Comparison of ENCODE assay signal across 8 cellular contexts in the genomic region with DNA sequence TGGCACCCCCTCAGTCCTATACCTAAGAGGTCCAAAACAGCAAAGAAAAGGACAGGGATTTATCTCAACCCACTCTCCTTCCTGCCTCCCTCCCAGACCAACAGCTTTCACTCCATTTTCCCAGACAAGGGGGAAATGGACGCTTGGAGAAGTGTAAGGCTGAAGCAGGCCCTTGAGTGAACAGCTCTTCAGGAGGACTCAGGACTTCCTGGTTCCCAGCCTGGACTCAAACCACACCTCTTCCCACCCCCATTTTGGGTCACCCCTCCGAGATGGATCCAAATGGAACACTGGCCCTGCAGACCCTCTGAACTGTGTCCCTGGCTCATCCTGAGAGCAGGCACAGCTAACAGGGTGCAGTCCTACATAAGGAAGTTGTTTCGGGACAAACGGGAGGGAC. TPM values are rescaled to one million over a fixed set of nuclear protein-coding genes. Genes with fewer than 3 reads are reported as not detected.
DNase-seq lines count a peak whose midpoint lies in the region; ATAC-seq, FAIRE-seq and TF ChIP-seq lines count a peak whose summit lies in the region.

No MANE protein-coding gene starts in this region.

- H3K4me3 ChIP-seq in DND-41 (ENCODE audit: low read depth in 1 of 2, low read length in 2 of 2) (peak overlapping the region; percentile 84 to 96), ectodermal cell (ENCODE audit: insufficient read depth, low read depth, low read length) (peak overlapping the region; percentile 64), neutrophil (ENCODE audit: low read depth in 1 of 2, low read length in 1 of 2) (peak overlapping the region; percentile 90 to 96)

- no peaks in the 10 kb centered on the region for H3K9me3 ChIP-seq in DND-41 (ENCODE audit: insufficient read depth, low read length, severe bottlenecking)
- H3K9me3 ChIP-seq in ectodermal cell (ENCODE audit: control insufficient read depth, low read length), result no peaks in the 10 kb centered on the region
- no peaks in the 10 kb centered on the region for H3K9me3 ChIP-seq in neutrophil

- ATAC-seq in DND-41 (ENCODE audit: insufficient read depth, low read depth) (no peak), GM18498 (IDR thresholded peaks at IDR 0.05; ENCODE audit: unreplicated experiment) (no peak), HG03439 (IDR thresholded peaks at IDR 0.05; ENCODE audit: unreplicated experiment) (no peak)

- H3K9ac ChIP-seq in DND-41 (ENCODE audit: low read depth, low read length), result peak overlapping the region; percentile 99

- H4K20me1 ChIP-seq in DND-41 (ENCODE audit: insufficient read depth, low read length), result peaks cover 66% of the 10 kb centered on the region

- H3K27me3 ChIP-seq in DND-41 (ENCODE audit: insufficient read depth, low read length, poor library complexity), result no peaks in the 10 kb centered on the region
- H3K27me3 ChIP-seq in ectodermal cell (ENCODE audit: control insufficient read depth, insufficient read depth, low read length, poor library complexity, severe bottlenecking), result no peaks in the 10 kb centered on the region
- no peaks in the 10 kb centered on the region for H3K27me3 ChIP-seq in neutrophil

- DNase-seq in DND-41 (no peak), NCI-H69 (lab: John Stamatoyannopoulos, UW) (peak; percentile 40), NCI-H2196 treated with DMSO at 0.1 percent for 48 hours (lab: John Stamatoyannopoulos, UW; ENCODE audit: unreplicated experiment) (no peak), H54 (ENCODE audit: insufficient read length, low spot score) (no peak)

- peaks cover 88% of the 10 kb centered on the region for H3K79me2 ChIP-seq in DND-41 (ENCODE audit: insufficient read depth, low read length)

- no peak for TF ChIP-seq POLR2A in H54 (IDR thresholded peaks at IDR 0.05; ENCODE audit: low read depth, low read length)

- WGBS in ectodermal cell, 2 experiments, result 42 to 54% methylated on average over 4 of the region's 4 CpGs

- FAIRE-seq in H54 (lab: Jason Lieb, UNC), result no peak

- H3K4me2 ChIP-seq in DND-41 (ENCODE audit: insufficient read depth, low read length), result peak overlapping the region; percentile 99

- H3K36me3 ChIP-seq in DND-41 (ENCODE audit: insufficient read depth, low read length) (peaks cover 66% of the 10 kb centered on the region), ectodermal cell (ENCODE audit: control insufficient read depth, insufficient read depth, low read length) (peaks cover 20% of the 10 kb centered on the region), neutrophil (peaks cover 24% of the 10 kb centered on the region)

- TF ChIP-seq CTCF in DND-41 (IDR thresholded peaks at IDR 0.05; ENCODE audit: borderline replicate concordance, extremely low read depth, low read length, poor library complexity, severe bottlenecking), result no peak
- TF ChIP-seq CTCF in neutrophil (IDR thresholded peaks at IDR 0.05), result no peak

- H3K4me1 ChIP-seq in DND-41 (ENCODE audit: insufficient read depth, low read length) (peaks cover 64% of the 10 kb centered on the region), ectodermal cell (ENCODE audit: control insufficient read depth, insufficient read depth, low read length) (peaks cover 28% of the 10 kb centered on the region), neutrophil (ENCODE audit: control insufficient read depth in 1 of 2, insufficient read depth in 1 of 2, low read depth in 1 of 2, low read length in 1 of 2) (peaks cover 49 to 59% of the 10 kb centered on the region in 2 experiments)

- H2AFZ ChIP-seq in DND-41 (ENCODE audit: low read depth, low read length), result no peak overlapping the region

- peak overlapping the region; percentile 100 for H3K27ac ChIP-seq in DND-41 (ENCODE audit: low read length)
- no peak overlapping the region for H3K27ac ChIP-seq in ectodermal cell (ENCODE audit: insufficient read depth, low read depth, low read length, poor library complexity, severe bottlenecking)
- H3K27ac ChIP-seq in neutrophil, result peak overlapping the region; percentile 97

RNA-seq across cellular contexts. Expression of gene KMT2D, which starts 2.7 kb away (rescaled TPM):
- polyA plus RNA-seq in ectodermal cell (2013, experiment 1 of 4), result 38.6 TPM
- polyA plus RNA-seq in ectodermal cell (2013, experiment 2 of 4), result 59.7 TPM
- polyA plus RNA-seq in ectodermal cell (2013, experiment 3 of 4), result 36.7 TPM
- 50.5 TPM for polyA plus RNA-seq in ectodermal cell (2013, experiment 4 of 4)

RNA-seq across cellular contexts. Expression of gene RHEBL1, which starts 11.9 kb away (rescaled TPM):
- 4.0 TPM for polyA plus RNA-seq in ectodermal cell (2013, experiment 1 of 4)
- 1.8 TPM for polyA plus RNA-seq in ectodermal cell (2013, experiment 2 of 4)
- 3.4 TPM for polyA plus RNA-seq in ectodermal cell (2013, experiment 3 of 4)
- 2.4 TPM for polyA plus RNA-seq in ectodermal cell (2013, experiment 4 of 4)

RNA-seq across cellular contexts. Expression of gene DHH, which starts 36.7 kb away (rescaled TPM):
- 0.48 TPM for polyA plus RNA-seq in ectodermal cell (2013, experiment 1 of 4)
- polyA plus RNA-seq in ectodermal cell (2013, experiment 2 of 4), result 0.27 TPM
- polyA plus RNA-seq in ectodermal cell (2013, experiment 3 of 4), result 0.16 TPM
- 0.20 TPM for polyA plus RNA-seq in ectodermal cell (2013, experiment 4 of 4)

RNA-seq across cellular contexts. Expression of gene PRKAG1, which starts 39.3 kb away (rescaled TPM):
- polyA plus RNA-seq in ectodermal cell (2013, experiment 1 of 4), result 39.1 TPM
- 42.3 TPM for polyA plus RNA-seq in ectodermal cell (2013, experiment 2 of 4)
- 34.5 TPM for polyA plus RNA-seq in ectodermal cell (2013, experiment 3 of 4)
- 37.3 TPM for polyA plus RNA-seq in ectodermal cell (2013, experiment 4 of 4)

RNA-seq across cellular contexts. Expression of gene LMBR1L, which starts 52.8 kb away (rescaled TPM):
- 87.4 TPM for polyA plus RNA-seq in ectodermal cell (2013, experiment 1 of 4)
- 81.7 TPM for polyA plus RNA-seq in ectodermal cell (2013, experiment 2 of 4)
- 65.7 TPM for polyA plus RNA-seq in ectodermal cell (2013, experiment 3 of 4)
- polyA plus RNA-seq in ectodermal cell (2013, experiment 4 of 4), result 90.2 TPM
